ENCODE assay signal across 21 cellular contexts in the genomic region with DNA sequence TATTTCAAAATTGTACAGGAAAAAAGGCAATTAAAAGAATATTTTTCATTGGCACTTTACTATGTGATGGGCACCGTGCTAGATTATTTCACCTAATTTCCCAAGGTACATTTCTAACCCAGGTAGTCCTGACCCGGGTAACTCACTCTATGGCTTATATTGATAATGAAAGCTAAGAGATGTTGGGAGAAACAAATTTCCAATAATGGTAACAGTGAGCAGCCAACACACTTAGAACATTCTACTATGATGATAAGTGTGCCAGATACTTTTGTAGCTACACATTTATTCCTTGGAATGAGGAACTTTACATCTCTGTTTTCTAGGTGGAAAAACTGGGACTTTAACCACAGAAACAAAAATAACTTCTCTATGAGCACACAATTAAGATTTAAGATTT. TPM values are rescaled to one million over a fixed set of nuclear protein-coding genes. Genes with fewer than 3 reads are reported as not detected.
DNase-seq lines count a peak whose midpoint lies in the region; ATAC-seq and TF ChIP-seq lines count a peak whose summit lies in the region.
"Had no signal": no experiment of that assay in that cellular context is flagged by ENCODE, and none has a peak within 500 bp of the region (broad histone marks: within the 10 kb centered on the region; RNA-seq: fewer than 3 reads in every experiment).

No MANE protein-coding gene starts in this region.

- TF ChIP-seq CTCF in Calu3 (IDR thresholded peaks at IDR 0.05; ENCODE audit: unreplicated experiment) (no peak), SK-N-SH (IDR thresholded peaks at IDR 0.05) (no peak), WTC11 (IDR thresholded peaks at IDR 0.05) (no peak)

- POLR2A ChIA-PET in SK-N-SH (lab: Yijun Ruan, JAX) (no interaction called here), WTC11 (lab: Charles Lee) (no interaction called here)

- no peaks in the 10 kb centered on the region for H3K27me3 ChIP-seq in SK-N-SH (ENCODE audit: insufficient read depth)
- H3K27me3 ChIP-seq: BE2C had no signal

- no peak overlapping the region for H3K9ac ChIP-seq in SK-N-SH

- H3K4me3 Mint-ChIP-seq in activated naive CD4-positive, alpha-beta T cell treated with anti-CD3 and anti-CD28 coated beads for 36 hours: no peak overlapping the region
- H3K4me3 Mint-ChIP-seq in Calu3 (ENCODE audit: low read depth, unreplicated experiment) (no peak overlapping the region), memory B cell (no peak overlapping the region), WTC11 (no peak overlapping the region)

- H3K79me2 ChIP-seq in SK-N-SH (ENCODE audit: insufficient read depth): peaks cover 83% of the 10 kb centered on the region

- peaks cover 99 to 100% of the 10 kb centered on the region in 2 experiments for H3K36me3 ChIP-seq in SK-N-SH (replicated peaks in 1 of 2; ENCODE audit: control insufficient read depth in 1 of 2, insufficient read depth in 2 of 2, low read length in 1 of 2)

- H3K9me3 ChIP-seq in SK-N-SH: no peaks in the 10 kb centered on the region
- H3K9me3 ChIP-seq: BE2C had no signal

- no peaks in the 10 kb centered on the region for H3K9me2 ChIP-seq in SK-N-SH

- no peaks in the 10 kb centered on the region for H3K27me3 Mint-ChIP-seq in activated naive CD4-positive, alpha-beta T cell treated with anti-CD3 and anti-CD28 coated beads for 36 hours (ENCODE audit: low read depth)
- H3K27me3 Mint-ChIP-seq in Calu3 (ENCODE audit: unreplicated experiment): no peaks in the 10 kb centered on the region
- H3K27me3 Mint-ChIP-seq in memory B cell: no peaks in the 10 kb centered on the region
- no peaks in the 10 kb centered on the region for H3K27me3 Mint-ChIP-seq in WTC11 (ENCODE audit: low read depth)

- peak overlapping the region; percentile 36 for H3K27ac Mint-ChIP-seq in activated naive CD4-positive, alpha-beta T cell treated with anti-CD3 and anti-CD28 coated beads for 36 hours
- peak overlapping the region in 1 of 2 donors; percentile 76 for H3K27ac Mint-ChIP-seq in activated naive CD4-positive, alpha-beta T cell treated with anti-CD3 and anti-CD28 coated beads, Interleukin-2, amount 50 U/mL, for 72 hours
- H3K27ac Mint-ChIP-seq in Calu3 (ENCODE audit: unreplicated experiment) (peak overlapping the region; percentile 65), memory B cell (peak overlapping the region; percentile 83), WTC11 (no peak overlapping the region)

- no peak overlapping the region for H3K4me2 ChIP-seq in SK-N-SH

- no peak overlapping the region for H3K4me3 ChIP-seq in SK-N-SH (ENCODE audit: low read depth in 2 of 2, low read length in 1 of 2)

- H3K4me1 ChIP-seq in SK-N-SH (ENCODE audit: control insufficient read depth in 1 of 2, insufficient read depth in 2 of 2, low read depth in 1 of 2, low read length in 1 of 2): peaks cover 24 to 28% of the 10 kb centered on the region in 2 experiments

- no peak overlapping the region for H2AFZ ChIP-seq in SK-N-SH (ENCODE audit: low read depth)

- TF ChIP-seq EP300 in SK-N-SH (IDR thresholded peaks at IDR 0.05; ENCODE audit: borderline replicate concordance in 1 of 2, low read depth in 1 of 2, low read length in 1 of 2): no peak

- CTCF ChIA-PET in activated naive CD4-positive, alpha-beta T cell treated with anti-CD3 and anti-CD28 coated beads for 36 hours (lab: Charles Lee): no interaction called here
- CTCF ChIA-PET in Calu3 (lab: Charles Lee): no interaction called here
- CTCF ChIA-PET in SK-N-SH (lab: Yijun Ruan, JAX): interaction anchor here (0.7 to 1.4 kb wide), 2 partner anchors 15 to 703 kb away, joined by 3 to 7 read pairs; no protein-coding TSS in a partner anchor
- CTCF ChIA-PET in WTC11 (lab: Charles Lee): no interaction called here

- peaks cover 54% of the 10 kb centered on the region for H4K20me1 ChIP-seq in SK-N-SH (ENCODE audit: insufficient read depth)

- no peak for DNase-seq in activated naive CD4-positive, alpha-beta T cell treated with anti-CD3 and anti-CD28 coated beads for 36 hours
- no peak for DNase-seq in activated naive CD4-positive, alpha-beta T cell treated with anti-CD3 and anti-CD28 coated beads, Interleukin-2, amount 50 U/mL, for 72 hours (ENCODE audit: low spot score in 2 of 2)
- DNase-seq in Calu3: no peak
- no peak for DNase-seq in SK-N-SH
- no peak for DNase-seq in memory B cell (ENCODE audit: low spot score in 2 of 2)
- DNase-seq in WTC11 (ENCODE audit: low spot score): no peak
- DNase-seq in activated CD4-positive, alpha-beta T cell treated with anti-CD3 and anti-CD28 coated beads for 48 hours: no peak
- DNase-seq: BE2C; COR-L47; DMS 273 treated with DMSO at 0.1 percent for 48 hours; DND-41; KBM-7; NCI-H1105; NCI-H146; NCI-H2029 treated with DMSO at 0.1 percent for 48 hours; NCI-H226; NCI-H510A treated with DMSO at 0.1 percent for 48 hours; NCI-H748 treated with DMSO at 0.1 percent for 48 hours; NK-92 treated with Interleukin-12 subunit alpha and Interleukin-12 subunit beta, amount 100 ng/mL, for 24 hours; SIG-M5 had no signal

- no peak overlapping the region; a peak in 1 of 4 replicates for H3K27ac ChIP-seq in SK-N-SH (ENCODE audit: low read depth in 2 of 2, low read length in 1 of 2)

- H3K36me3 Mint-ChIP-seq in activated naive CD4-positive, alpha-beta T cell treated with anti-CD3 and anti-CD28 coated beads for 36 hours (ENCODE audit: low read depth): peaks cover 78% of the 10 kb centered on the region
- H3K36me3 Mint-ChIP-seq in activated naive CD4-positive, alpha-beta T cell treated with anti-CD3 and anti-CD28 coated beads, Interleukin-2, amount 50 U/mL, for 72 hours: peaks cover 37 to 80% of the 10 kb centered on the region in 2 donors
- H3K36me3 Mint-ChIP-seq in Calu3 (ENCODE audit: insufficient read depth, unreplicated experiment) (peaks cover 100% of the 10 kb centered on the region), memory B cell (peaks cover 25% of the 10 kb centered on the region), WTC11 (peaks cover 93% of the 10 kb centered on the region)

- peaks cover 76% of the 10 kb centered on the region for H3K4me1 Mint-ChIP-seq in activated naive CD4-positive, alpha-beta T cell treated with anti-CD3 and anti-CD28 coated beads for 36 hours (ENCODE audit: low read depth)
- H3K4me1 Mint-ChIP-seq in Calu3 (ENCODE audit: low read depth, unreplicated experiment) (peaks cover 65% of the 10 kb centered on the region), memory B cell (peaks cover 19% of the 10 kb centered on the region), WTC11 (peaks cover 18% of the 10 kb centered on the region)

- no peaks in the 10 kb centered on the region for H3K9me3 Mint-ChIP-seq in activated naive CD4-positive, alpha-beta T cell treated with anti-CD3 and anti-CD28 coated beads for 36 hours
- no peaks in the 10 kb centered on the region for H3K9me3 Mint-ChIP-seq in activated naive CD4-positive, alpha-beta T cell treated with anti-CD3 and anti-CD28 coated beads, Interleukin-2, amount 50 U/mL, for 72 hours
- H3K9me3 Mint-ChIP-seq in Calu3 (ENCODE audit: low read depth, unreplicated experiment) (no peaks in the 10 kb centered on the region), memory B cell (no peaks in the 10 kb centered on the region), WTC11 (no peaks in the 10 kb centered on the region)

- peaks cover 44% of the 10 kb centered on the region for H3F3A ChIP-seq in SK-N-SH (replicated peaks; ENCODE audit: insufficient read depth)

- ATAC-seq in activated naive CD4-positive, alpha-beta T cell treated with anti-CD3 and anti-CD28 coated beads, Interleukin-2, amount 50 U/mL, for 72 hours: no peak
- ATAC-seq in memory B cell (ENCODE audit: low read depth) (no peak), GM19035 (IDR thresholded peaks at IDR 0.05; ENCODE audit: unreplicated experiment) (no peak), WTC11 (no peak)

- 94% methylated on average over 2 of the region's 2 CpGs for WGBS in SK-N-SH (ENCODE audit: low lambda C conversion rate)

- intact Hi-C loops in activated naive CD4-positive, alpha-beta T cell treated with anti-CD3 and anti-CD28 coated beads for 36 hours (cut with micrococcal nuclease): no loop called here
- intact Hi-C loops in Calu3 (cut with micrococcal nuclease; ENCODE audit: unreplicated experiment): no loop called here

- BruUV-seq in Calu3 (replicated peaks; lab: Mats Ljungman, UMichigan): no TSS peak

- TF ChIP-seq RAD21 in SK-N-SH (IDR thresholded peaks at IDR 0.05; ENCODE audit: low read length): no peak

TF ChIP-seq in SK-N-SH, 30 proteins besides CTCF, POLR2A, EP300 and RAD21:
- TF ChIP-seq TEAD4 (IDR thresholded peaks at IDR 0.05; ENCODE audit: borderline replicate concordance, insufficient read depth) (no peak), POLR2AphosphoS5 (IDR thresholded peaks at IDR 0.05; ENCODE audit: low read depth, low read length) (0 out of 2 replicates have a peak, but pooled peaks have one; percentile 6), RFX5 (IDR thresholded peaks at IDR 0.05; ENCODE audit: low read length) (no peak)

TF ChIP-seq in WTC11, 78 proteins besides CTCF, POLR2A, EP300 and RAD21 (continues in another document):
- TF ChIP-seq NR1H2 (CRISPR knock-in tag; IDR thresholded peaks at IDR 0.05) (no peak), JUN (CRISPR knock-in tag; IDR thresholded peaks at IDR 0.05) (no peak), MXD4 (CRISPR knock-in tag; IDR thresholded peaks at IDR 0.05; ENCODE audit: borderline replicate concordance) (no peak), GRHL2 (CRISPR knock-in tag; IDR thresholded peaks at IDR 0.05; ENCODE audit: insufficient replicate concordance, severe bottlenecking) (no peak), ZNF423 (CRISPR knock-in tag; IDR thresholded peaks at IDR 0.05) (no peak), RORB (CRISPR knock-in tag; IDR thresholded peaks at IDR 0.05) (no peak)
- TF ChIP-seq, protein P1, sequence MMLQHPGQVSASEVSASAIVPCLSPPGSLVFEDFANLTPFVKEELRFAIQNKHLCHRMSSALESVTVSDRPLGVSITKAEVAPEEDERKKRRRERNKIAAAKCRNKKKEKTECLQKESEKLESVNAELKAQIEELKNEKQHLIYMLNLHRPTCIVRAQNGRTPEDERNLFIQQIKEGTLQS (CRISPR knock-in tag; conservative IDR thresholded peaks at IDR 0.05): no peak

RNA-seq across cellular contexts. Expression of a gene that starts 7.5 kb away (rescaled TPM):
- 100 to 1,000 TPM; 206 to 214 TPM for total RNA-seq in activated naive CD4-positive, alpha-beta T cell treated with anti-CD3 and anti-CD28 coated beads for 36 hours
- total RNA-seq in activated naive CD4-positive, alpha-beta T cell treated with anti-CD3 and anti-CD28 coated beads, Interleukin-2, amount 50 U/mL, for 72 hours: 100 to 1,000 TPM; 260 to 288 TPM
- total RNA-seq in Calu3 (2022): 291 and 303 TPM in 2 replicates
- 99.8 and 131 TPM in 2 replicates for polyA plus RNA-seq in SK-N-SH (2012; rRNA removed)
- 27.3 and 29.6 TPM in 2 replicates for polyA plus RNA-seq in SK-N-SH (2012; cell fraction: cytosol; rRNA removed)
- 490 and 685 TPM in 2 replicates for polyA plus RNA-seq in SK-N-SH (2012; cell fraction: nucleus; rRNA removed)
- total RNA-seq in WTC11 (2021): 67.2 to 79.6 TPM (median 72.7 TPM) in 3 replicates
